Comparison of ENCODE assay signal across 15 cellular contexts in genomic region chr4:78324625-78325024, GRCh38.
DNase-seq lines count a peak whose midpoint lies in the region; ATAC-seq and TF ChIP-seq lines count a peak whose summit lies in the region.
"Had no signal": no experiment of that assay in that cellular context is flagged by ENCODE, and none has a peak within 500 bp of the region (broad histone marks: within the 10 kb centered on the region; RNA-seq: fewer than 3 reads in every experiment).

No MANE protein-coding gene starts in this region.

- peaks cover 52% of the 10 kb centered on the region for H3K4me1 ChIP-seq in BE2C
- H3K4me1 ChIP-seq in GM23248 (ENCODE audit: insufficient read depth), result peaks cover 26% of the 10 kb centered on the region
- H3K4me1 ChIP-seq: Caco-2 had no signal

- H3K9me3 ChIP-seq in BE2C (no peaks in the 10 kb centered on the region), GM23248 (ENCODE audit: low read depth) (no peaks in the 10 kb centered on the region)
- H3K9me3 ChIP-seq: BLaER1 treated with 17β-estradiol and CSF1 and Interleukin-3, amounts not matched to agents 10 nM and 100 nM; Caco-2 had no signal

- peak overlapping the region; percentile 23 for H3K27ac Mint-ChIP-seq in mesothelial cell of epicardium
- no peak overlapping the region for H3K27ac Mint-ChIP-seq in activated T-helper 2 cell treated with anti-CD3 and anti-CD28 coated beads, Interferon-gamma antibody, Interleukin-2, Interleukin-4, amounts not matched to agents 10 μg/mL and 5 μg/mL and 100 μg/mL, durations not matched to agents 14 hours and 24 hours and 36 hours
- H3K27ac Mint-ChIP-seq: CD4-positive, alpha-beta T cell; CD8-positive, alpha-beta T cell had no signal

- no peak overlapping the region for H2AFZ ChIP-seq in GM23248

- no peaks in the 10 kb centered on the region for H3K27me3 ChIP-seq in BE2C
- no peaks in the 10 kb centered on the region for H3K27me3 ChIP-seq in GM23248 (replicated peaks; ENCODE audit: insufficient read depth)

- no peak overlapping the region for H3K9ac ChIP-seq in GM23248
- H3K9ac ChIP-seq: BLaER1 treated with 17β-estradiol and CSF1 and Interleukin-3, amounts not matched to agents 10 nM and 100 nM had no signal

- H3F3A ChIP-seq in GM23248 (ENCODE audit: insufficient read depth), result peaks cover 17% of the 10 kb centered on the region; the same call in 1 of the 2 replicates

- no peak for ATAC-seq in GM21529 (IDR thresholded peaks at IDR 0.05; ENCODE audit: unreplicated experiment)
- ATAC-seq: CD8-positive, alpha-beta T cell had no signal

- H3K4me3 ChIP-seq in BE2C (ENCODE audit: low read depth, low read length) (no peak overlapping the region; the same call in 1 of the 2 replicates), GM23248 (no peak overlapping the region)
- H3K4me3 ChIP-seq: BLaER1 treated with 17β-estradiol and CSF1 and Interleukin-3, amounts not matched to agents 10 nM and 100 nM had no signal

- H3K27ac ChIP-seq in GM23248, result peak overlapping the region; percentile 14
- H3K27ac ChIP-seq: BLaER1 treated with 17β-estradiol and CSF1 and Interleukin-3, amounts not matched to agents 10 nM and 100 nM; C4-2B had no signal

- no peaks in the 10 kb centered on the region for H3K9me2 ChIP-seq in GM23248 (ENCODE audit: insufficient read depth)

- 100% methylated on average over 1 of the region's 1 CpG for WGBS in GM23248 (ENCODE audit: low coverage in 1 of 2, low lambda C conversion rate in 2 of 2, missing lambda C conversion rate in 2 of 2), 2 experiments

- H3K4me1 Mint-ChIP-seq in mesothelial cell of epicardium, result peaks cover 17% of the 10 kb centered on the region
- H3K4me1 Mint-ChIP-seq in activated T-helper 2 cell treated with anti-CD3 and anti-CD28 coated beads, Interferon-gamma antibody, Interleukin-2, Interleukin-4, amounts not matched to agents 10 μg/mL and 5 μg/mL and 100 μg/mL, durations not matched to agents 14 hours and 24 hours and 36 hours (ENCODE audit: low read depth), result peaks cover 7% of the 10 kb centered on the region

- no peaks in the 10 kb centered on the region for H3K9me3 Mint-ChIP-seq in mesothelial cell of epicardium
- no peaks in the 10 kb centered on the region for H3K9me3 Mint-ChIP-seq in activated T-helper 2 cell treated with anti-CD3 and anti-CD28 coated beads, Interferon-gamma antibody, Interleukin-2, Interleukin-4, amounts not matched to agents 10 μg/mL and 5 μg/mL and 100 μg/mL, durations not matched to agents 14 hours and 24 hours and 36 hours
- H3K9me3 Mint-ChIP-seq: CD4-positive, alpha-beta T cell; CD8-positive, alpha-beta T cell had no signal

- no peak for TF ChIP-seq CTCF in BE2C (IDR thresholded peaks at IDR 0.05; ENCODE audit: low read depth, low read length)
- no peak for TF ChIP-seq CTCF in mesothelial cell of epicardium (IDR thresholded peaks at IDR 0.05; ENCODE audit: unreplicated experiment)

- DNase-seq in BE2C, result peak; percentile 53
- DNase-seq in GM23248, result no peak
- DNase-seq in mesothelial cell of epicardium (ENCODE audit: low spot score in 2 of 2, unreplicated experiment in 2 of 2), result no peak
- DNase-seq in activated T-helper 2 cell treated with anti-CD3 and anti-CD28 coated beads, Interferon-gamma antibody, Interleukin-2, Interleukin-4, amounts not matched to agents 10 μg/mL and 5 μg/mL and 100 μg/mL, durations not matched to agents 14 hours and 24 hours and 36 hours (ENCODE audit: low spot score), result no peak
- DNase-seq: 8988T; ACHN; Caco-2; Calu3; CD4-positive, alpha-beta T cell; CD8-positive, alpha-beta T cell; DMS79 treated with DMSO at 0.1 percent for 48 hours; GF-D8 had no signal

- no peaks in the 10 kb centered on the region for H4K20me1 ChIP-seq in GM23248 (ENCODE audit: insufficient read depth)

- H3K36me3 ChIP-seq in BE2C (peaks cover 2% of the 10 kb centered on the region), GM23248 (ENCODE audit: low read depth) (no peaks in the 10 kb centered on the region)
- H3K36me3 ChIP-seq: BLaER1 treated with 17β-estradiol and CSF1 and Interleukin-3, amounts not matched to agents 10 nM and 100 nM had no signal

- in situ Hi-C loops in GM23248 (cut with MboI), result no loop called here

- no peaks in the 10 kb centered on the region for H3K79me2 ChIP-seq in GM23248 (ENCODE audit: insufficient read depth)

- H3K4me3 Mint-ChIP-seq in mesothelial cell of epicardium, result no peak overlapping the region
- no peak overlapping the region for H3K4me3 Mint-ChIP-seq in activated T-helper 2 cell treated with anti-CD3 and anti-CD28 coated beads, Interferon-gamma antibody, Interleukin-2, Interleukin-4, amounts not matched to agents 10 μg/mL and 5 μg/mL and 100 μg/mL, durations not matched to agents 14 hours and 24 hours and 36 hours (ENCODE audit: low read depth)
- H3K4me3 Mint-ChIP-seq: CD4-positive, alpha-beta T cell; CD8-positive, alpha-beta T cell had no signal

- intact Hi-C loops in activated T-helper 2 cell treated with anti-CD3 and anti-CD28 coated beads, Interferon-gamma antibody, Interleukin-2, Interleukin-4, amounts not matched to agents 10 μg/mL and 5 μg/mL and 100 μg/mL, durations not matched to agents 14 hours and 24 hours and 36 hours (cut with micrococcal nuclease), result no loop called here

- no peak overlapping the region for H3K4me2 ChIP-seq in GM23248 (ENCODE audit: unreplicated experiment)
- H3K4me2 ChIP-seq: BLaER1 treated with 17β-estradiol and CSF1 and Interleukin-3, amounts not matched to agents 10 nM and 100 nM had no signal

- H3K27me3 Mint-ChIP-seq in mesothelial cell of epicardium (ENCODE audit: low read depth), result no peaks in the 10 kb centered on the region
- H3K27me3 Mint-ChIP-seq in activated T-helper 2 cell treated with anti-CD3 and anti-CD28 coated beads, Interferon-gamma antibody, Interleukin-2, Interleukin-4, amounts not matched to agents 10 μg/mL and 5 μg/mL and 100 μg/mL, durations not matched to agents 14 hours and 24 hours and 36 hours (ENCODE audit: low read depth), result peaks cover 25% of the 10 kb centered on the region

- peaks cover 6% of the 10 kb centered on the region for H3K36me3 Mint-ChIP-seq in mesothelial cell of epicardium
- no peaks in the 10 kb centered on the region for H3K36me3 Mint-ChIP-seq in activated T-helper 2 cell treated with anti-CD3 and anti-CD28 coated beads, Interferon-gamma antibody, Interleukin-2, Interleukin-4, amounts not matched to agents 10 μg/mL and 5 μg/mL and 100 μg/mL, durations not matched to agents 14 hours and 24 hours and 36 hours (ENCODE audit: low read depth)
- H3K36me3 Mint-ChIP-seq: CD8-positive, alpha-beta T cell had no signal
